In the genomic region with DNA sequence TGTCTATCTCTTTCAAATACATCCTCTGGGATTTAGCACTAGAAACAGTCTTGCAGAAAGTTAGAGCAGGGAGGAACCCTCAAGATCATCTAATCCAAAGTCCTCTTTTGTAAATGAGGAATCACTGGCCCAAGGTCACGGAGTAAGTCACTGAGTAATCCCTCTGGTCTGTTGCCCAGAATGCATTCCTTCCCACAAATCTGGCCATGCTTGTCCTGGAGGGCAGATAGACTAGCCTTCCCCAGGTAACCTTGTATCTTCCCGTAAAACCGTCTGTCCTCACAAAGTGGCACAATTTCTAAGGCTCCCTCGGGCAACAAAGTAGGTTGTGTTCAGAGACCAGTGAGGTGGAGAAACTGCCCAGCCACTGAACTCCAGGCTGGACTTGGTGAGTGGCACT, we compare ENCODE assay signal across 11 cellular contexts. TPM values are rescaled to one million over a fixed set of nuclear protein-coding genes. Genes with fewer than 3 reads are reported as not detected.
DNase-seq lines count a peak whose midpoint lies in the region; ATAC-seq and TF ChIP-seq lines count a peak whose summit lies in the region.
"Had no signal": no experiment of that assay in that cellular context is flagged by ENCODE, and none has a peak within 500 bp of the region (broad histone marks: within the 10 kb centered on the region; RNA-seq: fewer than 3 reads in every experiment).

No MANE protein-coding gene starts in this region.

- H2AFZ ChIP-seq in MM.1S (ENCODE audit: low read length): no peak overlapping the region

- TF ChIP-seq CTCF in MM.1S (IDR thresholded peaks at IDR 0.05; ENCODE audit: low read length) (no peak), esophagus muscularis mucosa (IDR thresholded peaks at IDR 0.05) (no peak), mucosa of descending colon (IDR thresholded peaks at IDR 0.05) (no peak)

- peak; percentile 12 for ATAC-seq in mucosa of descending colon
- ATAC-seq in GM19463 (IDR thresholded peaks at IDR 0.05; ENCODE audit: unreplicated experiment): no peak
- ATAC-seq in GM21447 (IDR thresholded peaks at IDR 0.05; ENCODE audit: unreplicated experiment): no peak
- no peak for ATAC-seq in GM21367 (IDR thresholded peaks at IDR 0.05; ENCODE audit: unreplicated experiment)
- ATAC-seq in GM18498 (IDR thresholded peaks at IDR 0.05; ENCODE audit: unreplicated experiment): no peak

- no peaks in the 10 kb centered on the region for H3K9me3 ChIP-seq in MM.1S (replicated peaks; ENCODE audit: insufficient read depth, low read length)
- no peaks in the 10 kb centered on the region for H3K9me3 ChIP-seq in esophagus muscularis mucosa
- H3K9me3 ChIP-seq in mucosa of descending colon: no peaks in the 10 kb centered on the region

- H3K79me2 ChIP-seq in MM.1S (ENCODE audit: low read length): no peaks in the 10 kb centered on the region

- peak overlapping the region; percentile 9; the same call in 1 of the 2 replicates for H3K4me2 ChIP-seq in MM.1S (ENCODE audit: low read depth, low read length)

- H3K4me1 ChIP-seq in MM.1S (ENCODE audit: low read length) (peaks cover 12% of the 10 kb centered on the region; the same call in 1 of the 2 replicates), esophagus muscularis mucosa (peaks cover 45 to 78% (median 76%) of the 10 kb centered on the region in 4 donors), mucosa of descending colon (ENCODE audit: low read depth) (no peaks in the 10 kb centered on the region)

- H3K27me3 ChIP-seq in MM.1S (replicated peaks; ENCODE audit: insufficient read depth, low read length) (no peaks in the 10 kb centered on the region), esophagus muscularis mucosa (no peaks in the 10 kb centered on the region)
- H3K27me3 ChIP-seq: cardiac muscle cell had no signal

- H3K27ac ChIP-seq in MM.1S (ENCODE audit: low read length) (no peak overlapping the region), esophagus muscularis mucosa (replicated peaks in 1 of 4) (peak overlapping the region; percentile 66 to 77 (median 71))
- H3K27ac ChIP-seq: cardiac muscle cell had no signal

- no peaks in the 10 kb centered on the region for H3F3A ChIP-seq in MM.1S (ENCODE audit: insufficient read depth, low read length)

- peak; percentile 15 for TF ChIP-seq EP300 in esophagus muscularis mucosa (IDR thresholded peaks at IDR 0.05)

- H3K4me3 ChIP-seq in MM.1S (ENCODE audit: low read length) (no peak overlapping the region), esophagus muscularis mucosa (no peak overlapping the region), mucosa of descending colon (no peak overlapping the region)
- H3K4me3 ChIP-seq: cardiac muscle cell had no signal

- WGBS in esophagus muscularis mucosa: 83% methylated on average over 4 of the region's 4 CpGs

- H3K36me3 ChIP-seq in MM.1S (replicated peaks; ENCODE audit: insufficient read depth, low read length) (no peaks in the 10 kb centered on the region), esophagus muscularis mucosa (no peaks in the 10 kb centered on the region), mucosa of descending colon (ENCODE audit: low read depth) (no peaks in the 10 kb centered on the region)
- H3K36me3 ChIP-seq: cardiac muscle cell had no signal

- peak; percentile 92 for DNase-seq in A172 (ENCODE audit: low spot score)
- no peak for DNase-seq in MM.1S
- DNase-seq in esophagus muscularis mucosa (ENCODE audit: extremely low spot score): no peak
- DNase-seq in mucosa of descending colon: no peak
- DNase-seq: NCI-H446 treated with DMSO at 0.1 percent for 48 hours, nucleus accumbens had no signal

- no peak for TF ChIP-seq POLR2A in esophagus muscularis mucosa (IDR thresholded peaks at IDR 0.05; ENCODE audit: low read depth)

- H3K9ac ChIP-seq in MM.1S (ENCODE audit: low read length): no peak overlapping the region

- H4K20me1 ChIP-seq in MM.1S (ENCODE audit: insufficient read depth, low read length): no peaks in the 10 kb centered on the region

- H3K9me2 ChIP-seq in MM.1S (replicated peaks; ENCODE audit: insufficient read depth, low read length): no peaks in the 10 kb centered on the region

- intact Hi-C loops in esophagus muscularis mucosa (cut with DNase I) (loop anchor here (5.0 kb wide), 1 partner anchor 46 kb away; a partner anchor contains a TSS), mucosa of descending colon (cut with DNase I, micrococcal nuclease) (no loop called here)

RNA-seq across cellular contexts. Expression of a gene that starts 46.2 kb away (rescaled TPM):
- total RNA-seq in A172 (2014; rRNA removed; shearing (Covaris generic)): 73.0 and 84.2 TPM in 2 replicates
- 100 to 1,000 TPM; 143 to 194 (median 175) TPM for total RNA-seq in esophagus muscularis mucosa
- 100 to 1,000 TPM in 1 of 3 donors, 10 to 100 TPM in 2; 13.3 to 203 (median 28.0) TPM for total RNA-seq in mucosa of descending colon
